Comparison of ENCODE assay signal across 1 cellular context in the genomic region with DNA sequence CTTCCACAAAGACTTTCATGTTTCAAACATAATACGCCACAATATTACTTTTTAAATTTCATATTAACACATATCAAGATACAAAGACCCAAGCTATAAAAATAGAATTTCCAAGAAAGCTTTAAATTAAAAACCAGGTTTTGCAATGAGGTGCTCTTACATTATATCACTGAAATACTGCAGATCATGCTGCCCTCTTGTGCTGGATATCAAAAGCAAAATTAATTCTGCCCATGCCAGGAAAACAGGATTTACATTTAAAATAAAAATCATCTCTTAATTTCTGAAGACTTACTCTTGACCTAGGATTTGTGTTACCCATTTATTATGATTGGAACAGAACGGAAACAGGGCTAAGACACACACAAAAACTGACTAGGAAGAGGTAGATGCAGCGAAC.
TF ChIP-seq lines count a peak whose summit lies in the region.

No MANE protein-coding gene starts in this region.

TF ChIP-seq in WTC11, 78 proteins besides CTCF, POLR2A, EP300 and RAD21 (continued from another document):
- TF ChIP-seq, protein P1, sequence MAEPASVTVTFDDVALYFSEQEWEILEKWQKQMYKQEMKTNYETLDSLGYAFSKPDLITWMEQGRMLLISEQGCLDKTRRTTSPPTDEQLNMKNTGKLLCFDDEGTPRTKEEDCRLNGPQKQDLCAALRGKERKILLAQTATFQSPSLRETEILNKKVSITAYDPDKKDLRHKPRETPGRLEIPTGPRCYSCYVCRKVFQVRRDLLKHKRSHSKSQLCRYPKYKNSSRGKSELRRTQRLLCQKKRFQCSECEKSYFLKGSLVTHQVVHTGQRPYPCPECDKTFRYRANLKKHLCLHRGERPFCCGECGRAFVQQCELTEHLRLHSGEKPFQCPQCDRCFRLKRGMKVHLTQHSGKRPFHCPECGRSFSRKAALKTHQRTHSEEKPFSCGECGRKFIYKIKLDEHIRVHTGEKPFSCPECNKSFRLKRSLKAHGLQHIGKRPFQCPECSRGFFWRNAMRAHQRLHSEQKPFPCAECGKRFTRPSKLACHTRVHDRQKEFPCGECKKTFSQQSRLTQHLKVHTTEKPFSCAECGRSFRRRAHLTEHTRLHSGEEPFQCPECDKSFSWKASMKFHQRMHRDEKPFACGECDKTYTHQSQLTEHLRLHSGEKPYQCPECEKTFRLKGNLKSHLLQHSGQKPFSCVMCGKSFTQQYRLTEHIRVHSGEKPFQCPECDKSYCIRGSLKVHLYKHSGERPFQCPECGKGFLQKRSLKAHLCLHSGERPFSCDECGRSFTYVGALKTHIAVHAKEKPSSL (CRISPR knock-in tag; conservative IDR thresholded peaks at IDR 0.05), result no peak
- TF ChIP-seq TEAD1 (CRISPR knock-in tag; IDR thresholded peaks at IDR 0.05), result no peak
- TF ChIP-seq EMX1 (CRISPR knock-in tag; IDR thresholded peaks at IDR 0.05), result no peak
- no peak for TF ChIP-seq ETV6 (CRISPR knock-in tag; IDR thresholded peaks at IDR 0.05)
- TF ChIP-seq, protein P2, sequence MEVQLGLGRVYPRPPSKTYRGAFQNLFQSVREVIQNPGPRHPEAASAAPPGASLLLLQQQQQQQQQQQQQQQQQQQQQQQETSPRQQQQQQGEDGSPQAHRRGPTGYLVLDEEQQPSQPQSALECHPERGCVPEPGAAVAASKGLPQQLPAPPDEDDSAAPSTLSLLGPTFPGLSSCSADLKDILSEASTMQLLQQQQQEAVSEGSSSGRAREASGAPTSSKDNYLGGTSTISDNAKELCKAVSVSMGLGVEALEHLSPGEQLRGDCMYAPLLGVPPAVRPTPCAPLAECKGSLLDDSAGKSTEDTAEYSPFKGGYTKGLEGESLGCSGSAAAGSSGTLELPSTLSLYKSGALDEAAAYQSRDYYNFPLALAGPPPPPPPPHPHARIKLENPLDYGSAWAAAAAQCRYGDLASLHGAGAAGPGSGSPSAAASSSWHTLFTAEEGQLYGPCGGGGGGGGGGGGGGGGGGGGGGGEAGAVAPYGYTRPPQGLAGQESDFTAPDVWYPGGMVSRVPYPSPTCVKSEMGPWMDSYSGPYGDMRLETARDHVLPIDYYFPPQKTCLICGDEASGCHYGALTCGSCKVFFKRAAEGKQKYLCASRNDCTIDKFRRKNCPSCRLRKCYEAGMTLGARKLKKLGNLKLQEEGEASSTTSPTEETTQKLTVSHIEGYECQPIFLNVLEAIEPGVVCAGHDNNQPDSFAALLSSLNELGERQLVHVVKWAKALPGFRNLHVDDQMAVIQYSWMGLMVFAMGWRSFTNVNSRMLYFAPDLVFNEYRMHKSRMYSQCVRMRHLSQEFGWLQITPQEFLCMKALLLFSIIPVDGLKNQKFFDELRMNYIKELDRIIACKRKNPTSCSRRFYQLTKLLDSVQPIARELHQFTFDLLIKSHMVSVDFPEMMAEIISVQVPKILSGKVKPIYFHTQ (CRISPR knock-in tag; IDR thresholded peaks at IDR 0.05), result no peak
- no peak for TF ChIP-seq FOXJ3 (CRISPR knock-in tag; IDR thresholded peaks at IDR 0.05; ENCODE audit: borderline replicate concordance)
- no peak for TF ChIP-seq ZNF138 (CRISPR knock-in tag; conservative IDR thresholded peaks at IDR 0.05)
- TF ChIP-seq, protein P3, sequence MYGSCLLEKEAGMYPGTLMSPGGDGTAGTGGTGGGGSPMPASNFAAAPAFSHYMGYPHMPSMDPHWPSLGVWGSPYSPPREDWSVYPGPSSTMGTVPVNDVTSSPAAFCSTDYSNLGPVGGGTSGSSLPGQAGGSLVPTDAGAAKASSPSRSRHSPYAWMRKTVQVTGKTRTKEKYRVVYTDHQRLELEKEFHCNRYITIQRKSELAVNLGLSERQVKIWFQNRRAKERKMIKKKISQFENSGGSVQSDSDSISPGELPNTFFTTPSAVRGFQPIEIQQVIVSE (CRISPR knock-in tag; IDR thresholded peaks at IDR 0.05; ENCODE audit: borderline replicate concordance), result no peak
- TF ChIP-seq, protein P4, sequence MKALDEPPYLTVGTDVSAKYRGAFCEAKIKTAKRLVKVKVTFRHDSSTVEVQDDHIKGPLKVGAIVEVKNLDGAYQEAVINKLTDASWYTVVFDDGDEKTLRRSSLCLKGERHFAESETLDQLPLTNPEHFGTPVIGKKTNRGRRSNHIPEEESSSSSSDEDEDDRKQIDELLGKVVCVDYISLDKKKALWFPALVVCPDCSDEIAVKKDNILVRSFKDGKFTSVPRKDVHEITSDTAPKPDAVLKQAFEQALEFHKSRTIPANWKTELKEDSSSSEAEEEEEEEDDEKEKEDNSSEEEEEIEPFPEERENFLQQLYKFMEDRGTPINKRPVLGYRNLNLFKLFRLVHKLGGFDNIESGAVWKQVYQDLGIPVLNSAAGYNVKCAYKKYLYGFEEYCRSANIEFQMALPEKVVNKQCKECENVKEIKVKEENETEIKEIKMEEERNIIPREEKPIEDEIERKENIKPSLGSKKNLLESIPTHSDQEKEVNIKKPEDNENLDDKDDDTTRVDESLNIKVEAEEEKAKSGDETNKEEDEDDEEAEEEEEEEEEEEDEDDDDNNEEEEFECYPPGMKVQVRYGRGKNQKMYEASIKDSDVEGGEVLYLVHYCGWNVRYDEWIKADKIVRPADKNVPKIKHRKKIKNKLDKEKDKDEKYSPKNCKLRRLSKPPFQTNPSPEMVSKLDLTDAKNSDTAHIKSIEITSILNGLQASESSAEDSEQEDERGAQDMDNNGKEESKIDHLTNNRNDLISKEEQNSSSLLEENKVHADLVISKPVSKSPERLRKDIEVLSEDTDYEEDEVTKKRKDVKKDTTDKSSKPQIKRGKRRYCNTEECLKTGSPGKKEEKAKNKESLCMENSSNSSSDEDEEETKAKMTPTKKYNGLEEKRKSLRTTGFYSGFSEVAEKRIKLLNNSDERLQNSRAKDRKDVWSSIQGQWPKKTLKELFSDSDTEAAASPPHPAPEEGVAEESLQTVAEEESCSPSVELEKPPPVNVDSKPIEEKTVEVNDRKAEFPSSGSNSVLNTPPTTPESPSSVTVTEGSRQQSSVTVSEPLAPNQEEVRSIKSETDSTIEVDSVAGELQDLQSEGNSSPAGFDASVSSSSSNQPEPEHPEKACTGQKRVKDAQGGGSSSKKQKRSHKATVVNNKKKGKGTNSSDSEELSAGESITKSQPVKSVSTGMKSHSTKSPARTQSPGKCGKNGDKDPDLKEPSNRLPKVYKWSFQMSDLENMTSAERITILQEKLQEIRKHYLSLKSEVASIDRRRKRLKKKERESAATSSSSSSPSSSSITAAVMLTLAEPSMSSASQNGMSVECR (CRISPR knock-in tag; IDR thresholded peaks at IDR 0.05; ENCODE audit: borderline replicate concordance), result no peak
- no peak for TF ChIP-seq TP53 (CRISPR knock-in tag; IDR thresholded peaks at IDR 0.05)
- TF ChIP-seq JUN (CRISPR knock-in tag; IDR thresholded peaks at IDR 0.05), result no peak
